Comparison of ENCODE assay signal across 1 cellular context in genomic region chr4:152572417-152573086, GRCh38.
A peak's percentile ranks its signal among the peaks of the same experiment; 100 is the strongest.
TF ChIP-seq lines count a peak whose summit lies in the region.

No MANE protein-coding gene starts in this region.

TF ChIP-seq in K562, 482 proteins besides CTCF, POLR2A, EP300 and RAD21 (continued from another document and continues in another):
- TF ChIP-seq ZHX1 (conservative IDR thresholded peaks at IDR 0.05; ENCODE audit: low read length) (no peak), MCM3 (IDR thresholded peaks at IDR 0.05) (no peak), ZNF134 (CRISPR knock-in tag; conservative IDR thresholded peaks at IDR 0.05) (no peak), HDAC8 (tag; IDR thresholded peaks at IDR 0.05) (no peak), ZNF717 (CRISPR knock-in tag; IDR thresholded peaks at IDR 0.05) (no peak), GABPB2 (CRISPR knock-in tag; conservative IDR thresholded peaks at IDR 0.05) (no peak), SNAPC5 (CRISPR knock-in tag; IDR thresholded peaks at IDR 0.05) (no peak), ZNF395 (CRISPR knock-in tag; IDR thresholded peaks at IDR 0.05) (no peak), RFX5 (IDR thresholded peaks at IDR 0.05; ENCODE audit: low read depth, low read length) (no peak), EHMT2 (IDR thresholded peaks at IDR 0.05) (no peak), JUND (IDR thresholded peaks at IDR 0.05; ENCODE audit: borderline replicate concordance, low read depth, low read length) (peak; percentile 85), JUND (tag; IDR thresholded peaks at IDR 0.05; ENCODE audit: borderline replicate concordance, low read depth, low read length) (peak; percentile 72; the same call in 1 of the 3 replicates), CBX3 (IDR thresholded peaks at IDR 0.05; ENCODE audit: borderline replicate concordance in 1 of 2, low read length in 2 of 2) (no peak), FOXK1 (CRISPR knock-in tag; IDR thresholded peaks at IDR 0.05; ENCODE audit: borderline replicate concordance) (no peak), ZNF239 (CRISPR knock-in tag; IDR thresholded peaks at IDR 0.05) (no peak), HLTF (IDR thresholded peaks at IDR 0.05) (no peak), USF2 (CRISPR knock-in tag; IDR thresholded peaks at IDR 0.05) (no peak), HEY1 (CRISPR knock-in tag; IDR thresholded peaks at IDR 0.05; ENCODE audit: borderline replicate concordance) (no peak), L3MBTL2 (IDR thresholded peaks at IDR 0.05) (no peak), CSDE1 (IDR thresholded peaks at IDR 0.05) (no peak), ZBTB34 (CRISPR knock-in tag; IDR thresholded peaks at IDR 0.05) (no peak), ZNF3 (CRISPR knock-in tag; IDR thresholded peaks at IDR 0.05) (no peak), PURB (CRISPR knock-in tag; IDR thresholded peaks at IDR 0.05; ENCODE audit: low read depth) (no peak), ZBTB12 (CRISPR knock-in tag; IDR thresholded peaks at IDR 0.05) (no peak), ZNF140 (CRISPR knock-in tag; IDR thresholded peaks at IDR 0.05) (no peak), SREBF2 (CRISPR knock-in tag; IDR thresholded peaks at IDR 0.05) (no peak), ZNF398 (CRISPR knock-in tag; IDR thresholded peaks at IDR 0.05) (no peak), TEAD4 (IDR thresholded peaks at IDR 0.05; ENCODE audit: low read length) (peak; percentile 85), TEAD4 (CRISPR knock-in tag; IDR thresholded peaks at IDR 0.05; ENCODE audit: borderline replicate concordance) (no peak), ZBTB26 (CRISPR knock-in tag; IDR thresholded peaks at IDR 0.05) (no peak), ZNF318 (IDR thresholded peaks at IDR 0.05; ENCODE audit: borderline replicate concordance in 1 of 2, low read depth in 1 of 2) (no peak), CHD4 (IDR thresholded peaks at IDR 0.05; ENCODE audit: insufficient read depth, insufficient replicate concordance, low read depth, low read length, poor library complexity, severe bottlenecking) (no peak), SIN3A (IDR thresholded peaks at IDR 0.05; ENCODE audit: borderline replicate concordance in 2 of 2, control insufficient read depth in 1 of 2, low read depth in 2 of 2, low read length in 2 of 2) (no peak), AFF1 (IDR thresholded peaks at IDR 0.05; ENCODE audit: low read depth in 1 of 2, partially characterized antibody in 2 of 2) (no peak)
